Comparison of ENCODE assay signal across 10 cellular contexts in genomic region chr15:90418627-90419026, GRCh38. TPM values are rescaled to one million over a fixed set of nuclear protein-coding genes. Genes with fewer than 3 reads are reported as not detected.
DNase-seq lines count a peak whose midpoint lies in the region; ATAC-seq and TF ChIP-seq lines count a peak whose summit lies in the region.
"Had no signal": no experiment of that assay in that cellular context is flagged by ENCODE, and none has a peak within 500 bp of the region (broad histone marks: within the 10 kb centered on the region; RNA-seq: fewer than 3 reads in every experiment).

No MANE protein-coding gene starts in this region.

- intact Hi-C loops in dorsolateral prefrontal cortex (cut with DNase I) = no loop called here
- intact Hi-C loops in right cardiac atrium (cut with DNase I) = no loop called here
- intact Hi-C loops in adrenal gland (cut with DNase I) = no loop called here

- peaks cover 5% of the 10 kb centered on the region for H3K36me3 ChIP-seq in CD4-positive, CD25-positive, alpha-beta regulatory T cell (ENCODE audit: control insufficient read depth, insufficient read depth, low read length)
- no peaks in the 10 kb centered on the region for H3K36me3 ChIP-seq in adrenal gland (replicated peaks in 1 of 2)
- H3K36me3 ChIP-seq: right lobe of liver had no signal

- peaks cover 0 to 1% (median 0%) of the 10 kb centered on the region in 7 donors for H3K9me3 Mint-ChIP-seq in CD4-positive, CD25-positive, alpha-beta regulatory T cell
- peaks cover 3% of the 10 kb centered on the region for H3K9me3 Mint-ChIP-seq in progenitor cell of endocrine pancreas (ENCODE audit: low read depth)

- no peak for TF ChIP-seq CTCF in RWPE1 (conservative IDR thresholded peaks at IDR 0.05; ENCODE audit: low read depth)
- no peak for TF ChIP-seq CTCF in dorsolateral prefrontal cortex (IDR thresholded peaks at IDR 0.05 in 54 of 56, conservative IDR thresholded peaks at IDR 0.05 in 2 of 56; ENCODE audit: low read depth in 1 of 56, partially characterized antibody in 56 of 56)
- no peak for TF ChIP-seq CTCF in progenitor cell of endocrine pancreas (IDR thresholded peaks at IDR 0.05; ENCODE audit: unreplicated experiment)
- no peak for TF ChIP-seq CTCF in adrenal gland (IDR thresholded peaks at IDR 0.05)

- 67% methylated on average over 4 of the region's 4 CpGs for WGBS in right cardiac atrium
- WGBS in adrenal gland, 4 donors = 84 to 92% (median 86%) methylated on average over 4 of the region's 4 CpGs

- H3K27me3 Mint-ChIP-seq in CD4-positive, CD25-positive, alpha-beta regulatory T cell = no peaks in the 10 kb centered on the region
- H3K27me3 Mint-ChIP-seq in progenitor cell of endocrine pancreas = no peaks in the 10 kb centered on the region

- H3K27ac Mint-ChIP-seq in CD4-positive, CD25-positive, alpha-beta regulatory T cell = peak overlapping the region in 2 of 3 donors; percentile 49 to 65
- peak overlapping the region; percentile 45 for H3K27ac Mint-ChIP-seq in progenitor cell of endocrine pancreas

- H3K4me1 ChIP-seq in CD4-positive, CD25-positive, alpha-beta regulatory T cell (ENCODE audit: control insufficient read depth, insufficient read depth, low read length, poor library complexity, severe bottlenecking) = peaks cover 66% of the 10 kb centered on the region
- H3K4me1 ChIP-seq in right cardiac atrium (ENCODE audit: control insufficient read depth, insufficient read depth, low read length) (peaks cover 18% of the 10 kb centered on the region), adrenal gland (replicated peaks in 1 of 2) (peaks cover 46 to 70% of the 10 kb centered on the region in 2 donors)

- POLR2A ChIA-PET in RWPE1 (lab: Yijun Ruan, JAX; ENCODE audit: low non-redundant PET) = no interaction called here

- no peaks in the 10 kb centered on the region for H3K27me3 ChIP-seq in CD4-positive, CD25-positive, alpha-beta regulatory T cell (ENCODE audit: control insufficient read depth, insufficient read depth, low read length)
- no peaks in the 10 kb centered on the region for H3K27me3 ChIP-seq in dorsolateral prefrontal cortex
- no peaks in the 10 kb centered on the region for H3K27me3 ChIP-seq in right cardiac atrium (ENCODE audit: control insufficient read depth, insufficient read depth)
- no peaks in the 10 kb centered on the region for H3K27me3 ChIP-seq in adrenal gland
- H3K27me3 ChIP-seq: right lobe of liver had no signal

- TF ChIP-seq POLR2A in adrenal gland (IDR thresholded peaks at IDR 0.05) = no peak

- CTCF ChIA-PET in RWPE1 (lab: Yijun Ruan, JAX) = interaction anchor here (0.6 kb wide), 1 partner anchor 48 kb away, joined by 4 read pairs; no protein-coding TSS in a partner anchor

- peak overlapping the region; percentile 65 for H3K27ac ChIP-seq in CD4-positive, CD25-positive, alpha-beta regulatory T cell (ENCODE audit: insufficient read depth, low read length, poor library complexity, severe bottlenecking)
- peak overlapping the region; percentile 83 for H3K27ac ChIP-seq in RWPE1
- peak overlapping the region in 41 of 59 donors; percentile 2 to 83 (median 66) for H3K27ac ChIP-seq in dorsolateral prefrontal cortex
- H3K27ac ChIP-seq in right cardiac atrium (ENCODE audit: low read length) = no peak overlapping the region
- no peak overlapping the region for H3K27ac ChIP-seq in adrenal gland
- H3K27ac ChIP-seq: right lobe of liver had no signal

- no peaks in the 10 kb centered on the region for H3K9me3 ChIP-seq in CD4-positive, CD25-positive, alpha-beta regulatory T cell (ENCODE audit: control insufficient read depth in 2 of 2, low read length in 2 of 2)
- H3K9me3 ChIP-seq in right cardiac atrium (ENCODE audit: control insufficient read depth, low read length) = no peaks in the 10 kb centered on the region
- no peaks in the 10 kb centered on the region for H3K9me3 ChIP-seq in adrenal gland (replicated peaks in 1 of 3)
- H3K9me3 ChIP-seq: right lobe of liver had no signal

- peak overlapping the region; percentile 58 for H3K4me3 ChIP-seq in CD4-positive, CD25-positive, alpha-beta regulatory T cell (ENCODE audit: low read depth, low read length)
- H3K4me3 ChIP-seq in dorsolateral prefrontal cortex = no peak overlapping the region
- no peak overlapping the region for H3K4me3 ChIP-seq in right cardiac atrium (ENCODE audit: low read length)
- H3K4me3 ChIP-seq in adrenal gland = no peak overlapping the region
- H3K4me3 ChIP-seq: right lobe of liver had no signal

- DNase-seq in CD4-positive, CD25-positive, alpha-beta regulatory T cell = no peak
- no peak for DNase-seq in RWPE1 (ENCODE audit: low spot score)
- DNase-seq in dorsolateral prefrontal cortex = no peak
- no peak for DNase-seq in progenitor cell of endocrine pancreas (ENCODE audit: low spot score, unreplicated experiment)
- DNase-seq in right cardiac atrium = no peak
- DNase-seq in glomerular visceral epithelial cell (ENCODE audit: extremely low spot score) = no peak
- DNase-seq in adrenal gland = no peak
- DNase-seq: NCI-H524, right lobe of liver had no signal

- H3K4me3 Mint-ChIP-seq in CD4-positive, CD25-positive, alpha-beta regulatory T cell = peak overlapping the region in 3 of 4 donors; percentile 8 to 68 (median 62)
- no peak overlapping the region for H3K4me3 Mint-ChIP-seq in progenitor cell of endocrine pancreas (ENCODE audit: low read depth)

- H3K36me3 Mint-ChIP-seq in CD4-positive, CD25-positive, alpha-beta regulatory T cell = peaks cover 21% of the 10 kb centered on the region
- H3K36me3 Mint-ChIP-seq in progenitor cell of endocrine pancreas (ENCODE audit: insufficient read depth) = peaks cover 13% of the 10 kb centered on the region

- ATAC-seq in CD4-positive, CD25-positive, alpha-beta regulatory T cell (ENCODE audit: low read depth in 2 of 2) = no peak
- no peak for ATAC-seq in right cardiac atrium
- no peak for ATAC-seq in GM19463 (IDR thresholded peaks at IDR 0.05; ENCODE audit: unreplicated experiment)
- ATAC-seq: right lobe of liver had no signal

- H3K4me1 Mint-ChIP-seq in CD4-positive, CD25-positive, alpha-beta regulatory T cell = peaks cover 29 to 77% (median 67%) of the 10 kb centered on the region in 4 donors
- H3K4me1 Mint-ChIP-seq in progenitor cell of endocrine pancreas (ENCODE audit: low read depth) = peaks cover 29% of the 10 kb centered on the region

RNA-seq across cellular contexts. Expression of gene IQGAP1, which starts 30.6 kb away (rescaled TPM):
- 198 TPM for total RNA-seq in CD4-positive, CD25-positive, alpha-beta regulatory T cell
- 100 to 1,000 TPM in 3 of 4 donors, 10 to 100 TPM in 1; 98.2 to 147 (median 123) TPM for polyA plus RNA-seq in CD4-positive, CD25-positive, alpha-beta regulatory T cell
- 100 to 1,000 TPM in 44 of 120 experiments, 10 to 100 TPM in 76; 41.1 to 286 (median 89.8) TPM for total RNA-seq in dorsolateral prefrontal cortex
- total RNA-seq in progenitor cell of endocrine pancreas = 141 and 142 TPM in 2 replicates
- 10 to 100 TPM; 37.8 to 57.9 (median 53.8) TPM for total RNA-seq in right cardiac atrium
- 30.0 TPM for polyA plus RNA-seq in right cardiac atrium
- total RNA-seq in adrenal gland = 100 to 1,000 TPM; 122 to 261 (median 162) TPM
- 100 to 1,000 TPM in 1 of 3 donors, 10 to 100 TPM in 2; 34.3 to 195 (median 57.7) TPM for polyA plus RNA-seq in adrenal gland

Comparison
In these comparisons a context has a peak if more than half of its experiments do, and no peak if none do; other contexts are left out.
1. H3K27ac ChIP-seq: peak in CD4-positive, CD25-positive, alpha-beta regulatory T cell (single experiment), RWPE1 (single experiment) and dorsolateral prefrontal cortex (41 of 59); none in right cardiac atrium (single experiment) and adrenal gland (0 of 5).